1 cellular context compared by ENCODE assay signal in genomic region chr1:20183035-20183434, GRCh38.
A peak's percentile ranks its signal among the peaks of the same experiment; 100 is the strongest.
TF ChIP-seq lines count a peak whose summit lies in the region.

No MANE protein-coding gene starts in this region.

TF ChIP-seq in K562, 482 proteins besides CTCF, POLR2A, EP300 and RAD21:
- TF ChIP-seq ZNF764 (CRISPR knock-in tag; IDR thresholded peaks at IDR 0.05; ENCODE audit: low read depth) (no peak), MEIS2 (IDR thresholded peaks at IDR 0.05; ENCODE audit: partially characterized antibody) (peak; percentile 7), LCOR (CRISPR knock-in tag; IDR thresholded peaks at IDR 0.05) (no peak), SMAD4 (CRISPR knock-in tag; conservative IDR thresholded peaks at IDR 0.05) (0 out of 2 replicates have a peak, but pooled peaks have one; percentile 22), CEBPB (tag; IDR thresholded peaks at IDR 0.05) (peak; percentile 31), DMBX1 (CRISPR knock-in tag; IDR thresholded peaks at IDR 0.05; ENCODE audit: borderline replicate concordance) (peak; percentile 17; the same call in 1 of the 2 replicates), ATF3 (IDR thresholded peaks at IDR 0.05) (peak; percentile 78), ATF3 (CRISPR knock-in tag; conservative IDR thresholded peaks at IDR 0.05) (no peak), TRIM24 (IDR thresholded peaks at IDR 0.05) (0 out of 4 replicates have a peak, but pooled peaks of 1 of the 2 experiments have one; percentile 31), CEBPG (CRISPR knock-in tag; IDR thresholded peaks at IDR 0.05) (peak; percentile 63), CEBPG (tag; conservative IDR thresholded peaks at IDR 0.05 in 1 of 2, IDR thresholded peaks at IDR 0.05 in 1 of 2) (peak; percentile 48 to 79; a peak in 2 of 4 replicates), TBP (optimal IDR thresholded peaks at IDR 0.05; ENCODE audit: low read depth, low read length) (peak; percentile 5), MGA (IDR thresholded peaks at IDR 0.05) (0 out of 2 replicates have a peak, but pooled peaks have one; percentile 25), BHLHE40 (IDR thresholded peaks at IDR 0.05; ENCODE audit: low read length) (peak; percentile 35; the same call in 1 of the 2 replicates), NR4A1 (CRISPR knock-in tag; IDR thresholded peaks at IDR 0.05) (no peak), NR4A1 (tag; IDR thresholded peaks at IDR 0.05) (no peak)
